ENCODE assay signal across 8 cellular contexts in the genomic region with DNA sequence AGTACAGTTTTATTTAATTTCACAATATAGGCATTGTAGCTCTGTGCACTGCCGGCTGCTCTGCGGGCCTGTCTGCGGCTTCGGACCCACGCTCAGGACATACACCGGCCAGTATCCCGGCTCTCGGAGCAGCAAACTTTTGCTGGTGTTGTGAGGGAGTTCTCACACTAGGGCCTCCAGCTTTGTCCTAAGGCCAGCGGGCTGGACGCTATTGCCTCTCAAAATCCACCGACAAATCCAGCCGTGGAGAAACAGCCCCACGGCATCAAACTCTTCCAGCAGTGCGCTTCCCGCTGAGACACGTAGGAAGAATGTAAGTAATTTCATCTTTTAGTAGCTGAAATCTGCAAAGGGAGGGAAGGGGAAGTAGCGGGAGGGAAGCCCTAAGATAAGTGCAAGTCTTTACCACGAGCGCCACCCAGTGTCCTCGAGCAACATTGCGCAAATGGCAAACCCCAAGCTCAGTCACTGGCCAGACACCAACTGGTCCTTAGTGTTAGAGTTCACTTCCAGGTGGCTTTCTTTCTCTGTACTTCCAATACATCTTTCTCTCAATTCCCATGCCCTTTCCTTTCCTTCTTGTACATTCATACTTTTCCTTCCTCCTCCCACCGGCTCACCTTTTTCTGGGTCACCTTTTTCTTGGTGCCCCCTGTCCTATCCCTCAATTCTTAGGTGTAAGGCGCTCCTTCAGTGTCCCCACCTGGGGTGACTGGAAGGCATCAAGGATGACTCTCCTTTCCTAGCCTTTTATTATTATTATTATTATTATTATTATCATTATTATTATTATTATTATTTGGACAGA.
DNase-seq lines count a peak whose midpoint lies in the region; ATAC-seq lines count a peak whose summit lies in the region.

No MANE protein-coding gene starts in this region.

- ATAC-seq in HG02678 (IDR thresholded peaks at IDR 0.05; ENCODE audit: unreplicated experiment): peak; percentile 88

- in situ Hi-C loops in T47D (cut with HindIII; ENCODE audit: low pct_unique_long_range_greater_than_20kb, low sequenced_read_pairs): no loop called here

- peak; percentile 47 for DNase-seq in NCI-H1436 treated with DMSO at 0.1 percent for 48 hours (lab: John Stamatoyannopoulos, UW)
- no peak for DNase-seq in NCI-H1436 (lab: John Stamatoyannopoulos, UW)
- DNase-seq in NCI-H146 treated with DMSO at 0.1 percent for 48 hours (lab: John Stamatoyannopoulos, UW; ENCODE audit: unreplicated experiment): peak; percentile 88
- peak; percentile 55 for DNase-seq in UCSD-AML1 (lab: John Stamatoyannopoulos, UW; ENCODE audit: unreplicated experiment)
- peak; percentile 57 to 78 for DNase-seq in T47D (ENCODE audit: low read depth in 1 of 2, low spot score in 1 of 2)
- DNase-seq in iris pigment epithelial cell (ENCODE audit: low read depth): peak; percentile 83
- peak; percentile 45 to 63 for DNase-seq in stimulated activated CD4-positive, alpha-beta T cell treated with anti-CD3 and anti-CD28 coated beads, Interleukin-12 subunit alpha, Interleukin-12 subunit beta, amount 100 ng/mL, for 24 hours (ENCODE audit: low read depth in 2 of 2)
